ENCODE assay signal across 24 cellular contexts in genomic region chr3:178417736-178418135, GRCh38.
"Had no signal": no experiment of that assay in that cellular context is flagged by ENCODE, and none has a peak within 500 bp of the region (broad histone marks: within the 10 kb centered on the region; RNA-seq: fewer than 3 reads in every experiment).

No MANE protein-coding gene starts in this region.

- H3K36me3 ChIP-seq: left ventricle myocardium inferior, pancreas, prostate gland, suprapubic skin, thoracic aorta, tibial artery, uterus had no signal

- H3K4me1 ChIP-seq: left ventricle myocardium inferior, pancreas, prostate gland, suprapubic skin, tibial artery, uterus had no signal

- H3K4me3 ChIP-seq: hepatocyte, left ventricle myocardium inferior, lung, mucosa of descending colon, pancreas, prostate gland, skin epidermis, suprapubic skin, thoracic aorta, tibial artery, uterus had no signal

- ATAC-seq: mucosa of descending colon; naive thymus-derived CD4-positive, alpha-beta T cell; natural killer cell treated with Interleukin-12 subunit alpha and Interleukin-12 subunit beta and Interleukin-15 and Interleukin-18, amount 100 ng/mL, for 72 hours; pancreas; right cardiac atrium; sciatic nerve had no signal

- H3K27me3 ChIP-seq: hepatocyte, pancreas, suprapubic skin, tibial artery, uterus had no signal

- H3K4me2 ChIP-seq: hepatocyte had no signal

- H3K9me3 ChIP-seq: left ventricle myocardium inferior, mucosa of descending colon, pancreas, prostate gland, suprapubic skin, thoracic aorta, tibial artery, uterus had no signal

- FAIRE-seq: pancreas had no signal

- DNase-seq: islet precursor cell; left ventricle myocardium inferior; midbrain; mucosa of descending colon; naive thymus-derived CD4-positive, alpha-beta T cell; pancreas; posterior cingulate gyrus; retina; right cardiac atrium; stimulated activated CD4-positive, alpha-beta T cell treated with anti-CD3 and anti-CD28 coated beads, Interleukin-12 subunit alpha, Interleukin-12 subunit beta, amount 100 ng/mL, for 4 hours; stimulated activated CD4-positive, alpha-beta T cell treated with anti-CD3 and anti-CD28 coated beads, Interleukin-15, amount 100 ng/mL, for 24 hours; stimulated activated CD4-positive, alpha-beta T cell treated with anti-CD3 and anti-CD28 coated beads, Interleukin-2, amount 100 ng/mL, for 24 hours; stimulated activated CD4-positive, alpha-beta T cell treated with anti-CD3 and anti-CD28 coated beads, Interleukin-4, amount 100 ng/mL, for 1 hour; stimulated activated naive CD4-positive, alpha-beta T cell; tibial artery; uterus had no signal

- H2AFZ ChIP-seq: hepatocyte had no signal

- H3K79me2 ChIP-seq: hepatocyte had no signal

- H3K27ac ChIP-seq: hepatocyte, left ventricle myocardium inferior, pancreas, prostate gland, skin epidermis, suprapubic skin, thoracic aorta, tibial artery, uterus had no signal
